In genomic region chr5:178838695-178839318, GRCh38 we compare ENCODE assay signal across 1 cellular context. TPM values are rescaled to one million over a fixed set of nuclear protein-coding genes. Genes with fewer than 3 reads are reported as not detected.
"Had no signal": no experiment of that assay in that cellular context is flagged by ENCODE, and none has a peak within 500 bp of the region (broad histone marks: within the 10 kb centered on the region; RNA-seq: fewer than 3 reads in every experiment).

No MANE protein-coding gene starts in this region.

RNA-seq across cellular contexts. Expression of gene ZFP2, which starts 56.9 kb away (rescaled TPM):
- total RNA-seq: SJSA1 had no signal
